ENCODE assay signal across 1 cellular context in genomic region chr17:2029911-2030778, GRCh38.
TF ChIP-seq lines count a peak whose summit lies in the region.

TSS of gene DPH1 (plus strand) at chr17:2030153. CDS start at chr17:2030170, 17 bp downstream.

TF ChIP-seq in GM23338, 12 proteins besides CTCF, POLR2A, EP300 and RAD21 (continued from another document):
- peak; percentile 91 for TF ChIP-seq ETS1 (IDR thresholded peaks at IDR 0.05)
